Comparison of ENCODE assay signal across 1 cellular context in the genomic region with DNA sequence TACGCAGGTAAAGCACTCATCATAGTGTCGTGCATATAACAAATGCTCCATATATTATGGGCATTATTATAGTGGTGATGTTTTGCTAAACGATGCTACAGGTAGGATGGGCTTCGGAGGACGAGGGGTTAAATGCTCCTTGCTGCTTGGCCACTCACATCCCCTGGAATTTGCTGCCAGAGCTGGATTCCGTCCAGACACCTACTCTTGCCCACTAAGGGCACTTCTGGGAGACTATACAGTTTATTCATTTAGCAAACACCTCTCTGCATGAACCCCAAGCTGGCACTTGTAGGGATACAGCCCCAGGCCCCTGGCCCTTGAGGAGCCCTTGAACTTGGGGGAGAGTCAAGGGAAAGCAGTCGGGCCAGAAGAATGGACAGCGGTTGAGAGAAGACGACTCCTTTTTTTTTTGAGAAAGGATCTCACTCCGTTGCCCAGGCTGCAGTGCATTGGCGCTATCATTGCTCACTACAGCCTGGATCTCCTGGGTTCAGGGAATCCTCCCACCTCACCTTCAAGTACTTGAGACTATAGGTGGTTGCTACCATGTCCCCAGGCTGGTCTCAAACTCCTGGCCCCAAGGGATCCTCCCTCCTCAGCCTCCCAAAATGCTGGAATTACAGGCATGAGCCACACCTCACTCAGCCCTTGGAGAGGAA.
TF ChIP-seq lines count a peak whose summit lies in the region.

No MANE protein-coding gene starts in this region.

TF ChIP-seq in H1, 55 proteins besides CTCF, POLR2A, EP300 and RAD21:
- TF ChIP-seq NANOG (IDR thresholded peaks at IDR 0.05; ENCODE audit: insufficient read depth, low read depth, low read length, poor library complexity, severe bottlenecking), result no peak
- no peak for TF ChIP-seq BACH1 (IDR thresholded peaks at IDR 0.05; ENCODE audit: low read length)
